ENCODE assay signal across 8 cellular contexts in the genomic region with DNA sequence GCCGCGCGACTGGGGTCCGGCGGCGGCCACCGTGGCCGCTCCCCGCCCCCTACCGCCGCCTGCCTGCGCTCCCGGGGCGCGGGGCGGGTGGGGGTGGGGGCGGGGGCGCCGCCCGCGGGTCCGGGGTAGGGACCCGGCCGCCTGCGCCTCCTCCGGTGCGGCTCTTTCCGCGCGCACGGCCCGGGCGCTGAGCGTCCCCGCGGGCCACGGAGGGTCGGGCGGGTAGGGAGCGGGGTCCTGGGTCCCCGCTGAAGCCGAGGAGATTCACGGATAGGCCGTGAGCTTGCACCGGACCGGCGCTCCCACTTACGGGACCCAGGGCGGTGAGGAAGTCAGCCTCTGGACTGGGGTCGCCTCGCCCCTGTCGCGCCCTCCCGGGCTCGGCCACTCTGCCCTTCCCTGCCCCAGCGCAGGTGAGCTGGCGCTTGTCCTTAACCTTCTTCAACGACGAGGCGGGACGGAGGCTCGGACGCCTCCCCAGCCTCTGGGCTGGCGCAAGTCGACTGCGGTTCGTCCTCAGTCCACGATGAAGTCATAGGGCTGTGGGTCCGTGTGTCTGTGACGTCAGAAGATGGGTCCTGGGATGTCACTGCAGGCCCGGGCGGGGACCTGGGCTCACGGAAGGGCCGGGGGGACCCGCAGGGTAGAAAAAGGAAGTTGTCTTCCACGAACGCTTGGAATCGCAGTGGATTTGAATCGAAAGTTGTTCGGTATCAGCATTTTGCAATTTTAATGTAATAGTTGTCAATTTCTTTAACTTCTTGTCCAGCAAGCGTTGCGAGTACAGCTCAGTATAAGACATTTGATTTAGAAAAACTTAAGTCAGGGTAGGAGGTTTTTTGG. TPM values are rescaled to one million over a fixed set of nuclear protein-coding genes. Genes with fewer than 3 reads are reported as not detected.
DNase-seq lines count a peak whose midpoint lies in the region; ATAC-seq and TF ChIP-seq lines count a peak whose summit lies in the region.

No MANE protein-coding gene starts in this region.

- H3K9me3 Mint-ChIP-seq in nephron: no peaks in the 10 kb centered on the region
- no peaks in the 10 kb centered on the region for H3K9me3 Mint-ChIP-seq in stimulated activated naive CD8-positive, alpha-beta T cell treated with anti-CD3 and anti-CD28 coated beads, Interleukin-15, amount 100 ng/mL, for 72 hours

- peak overlapping the region; percentile 78 for H3K4me3 ChIP-seq in RWPE2 (ENCODE audit: severe bottlenecking)
- H3K4me3 ChIP-seq in fibroblast of the aortic adventitia (ENCODE audit: low read depth, low read length): peak overlapping the region; percentile 96

- DNase-seq in DMS79 (lab: John Stamatoyannopoulos, UW) (peak; percentile 76), HuH-7 (ENCODE audit: low spot score) (peak; percentile 84), RWPE2 (ENCODE audit: low spot score) (peak; percentile 77), fibroblast of the aortic adventitia (ENCODE audit: low read depth) (peak; percentile 70)
- DNase-seq in activated effector memory CD4-positive, alpha-beta T cell treated with Interleukin-2 at 50 U/mL for 16 hours: peak; percentile 24
- DNase-seq in stimulated activated naive CD8-positive, alpha-beta T cell treated with anti-CD3 and anti-CD28 coated beads, Interleukin-15, amount 100 ng/mL, for 72 hours: peak; percentile 61 to 68

- H3K4me1 ChIP-seq in RWPE2 (ENCODE audit: insufficient read depth, poor library complexity, severe bottlenecking): peaks cover 22% of the 10 kb centered on the region

- no peaks in the 10 kb centered on the region for H3K36me3 Mint-ChIP-seq in nephron (ENCODE audit: low read depth)

- H3K27ac Mint-ChIP-seq in nephron: peak overlapping the region; percentile 68 to 93 (median 92)
- H3K27ac Mint-ChIP-seq in stimulated activated naive CD8-positive, alpha-beta T cell treated with anti-CD3 and anti-CD28 coated beads, Interleukin-15, amount 100 ng/mL, for 72 hours: peak overlapping the region; percentile 92 to 94

- peak overlapping the region; percentile 88 to 94 (median 90) for H3K4me3 Mint-ChIP-seq in nephron
- peak overlapping the region; percentile 87 to 90 for H3K4me3 Mint-ChIP-seq in stimulated activated naive CD8-positive, alpha-beta T cell treated with anti-CD3 and anti-CD28 coated beads, Interleukin-15, amount 100 ng/mL, for 72 hours

- ATAC-seq in GM21526 (IDR thresholded peaks at IDR 0.05; ENCODE audit: low FRiP score, unreplicated experiment): peak; percentile 36
- ATAC-seq in RWPE2 (ENCODE audit: low read depth): peak; percentile 48
- peak; percentile 62 for ATAC-seq in stimulated activated naive CD8-positive, alpha-beta T cell treated with anti-CD3 and anti-CD28 coated beads, Interleukin-15, amount 100 ng/mL, for 72 hours

- H3K27me3 Mint-ChIP-seq in nephron (ENCODE audit: low read depth): no peaks in the 10 kb centered on the region
- H3K27me3 Mint-ChIP-seq in stimulated activated naive CD8-positive, alpha-beta T cell treated with anti-CD3 and anti-CD28 coated beads, Interleukin-15, amount 100 ng/mL, for 72 hours: no peaks in the 10 kb centered on the region

- H3K36me3 ChIP-seq in RWPE2 (ENCODE audit: low read depth): no peaks in the 10 kb centered on the region

- peaks cover 56% of the 10 kb centered on the region for H3K4me1 Mint-ChIP-seq in nephron
- peaks cover 53% of the 10 kb centered on the region for H3K4me1 Mint-ChIP-seq in stimulated activated naive CD8-positive, alpha-beta T cell treated with anti-CD3 and anti-CD28 coated beads, Interleukin-15, amount 100 ng/mL, for 72 hours

- no peaks in the 10 kb centered on the region for H3K9me3 ChIP-seq in RWPE2 (ENCODE audit: severe bottlenecking)

- peak overlapping the region; percentile 59 for H3K27ac ChIP-seq in RWPE2 (ENCODE audit: poor library complexity, severe bottlenecking)

- TF ChIP-seq CTCF in RWPE2 (IDR thresholded peaks at IDR 0.05; ENCODE audit: poor library complexity, severe bottlenecking): no peak
- no peak for TF ChIP-seq CTCF in fibroblast of the aortic adventitia (IDR thresholded peaks at IDR 0.05; ENCODE audit: insufficient read depth, low read length)
- TF ChIP-seq CTCF in nephron (IDR thresholded peaks at IDR 0.05; ENCODE audit: unreplicated experiment in 3 of 3): no peak

- no peaks in the 10 kb centered on the region for H3K27me3 ChIP-seq in RWPE2 (ENCODE audit: insufficient read depth, poor library complexity, severe bottlenecking)

RNA-seq across cellular contexts. Expression of a gene that starts 0.6 kb away (rescaled TPM):
- 19.7 and 26.5 TPM in 2 replicates for total RNA-seq in fibroblast of the aortic adventitia (ENCODE audit: low replicate concordance)

Comparison
In these comparisons a context has a peak if more than half of its experiments do, and no peak if none do; other contexts are left out.
1. Peak in every context shown above with its lines: DNase-seq, ATAC-seq, H3K4me3 ChIP-seq and H3K27ac ChIP-seq.
2. DNase-seq: peak in every context shown above with its lines; median percentile 84 in HuH-7; 77 in RWPE2; 76 in DMS79; 70 in fibroblast of the aortic adventitia; 64 in stimulated activated naive CD8-positive, alpha-beta T cell treated with anti-CD3 and anti-CD28 coated beads, Interleukin-15, amount 100 ng/mL, for 72 hours; 24 in activated effector memory CD4-positive, alpha-beta T cell treated with Interleukin-2 at 50 U/mL for 16 hours.